Comparison of ENCODE assay signal across 24 cellular contexts in the genomic region with DNA sequence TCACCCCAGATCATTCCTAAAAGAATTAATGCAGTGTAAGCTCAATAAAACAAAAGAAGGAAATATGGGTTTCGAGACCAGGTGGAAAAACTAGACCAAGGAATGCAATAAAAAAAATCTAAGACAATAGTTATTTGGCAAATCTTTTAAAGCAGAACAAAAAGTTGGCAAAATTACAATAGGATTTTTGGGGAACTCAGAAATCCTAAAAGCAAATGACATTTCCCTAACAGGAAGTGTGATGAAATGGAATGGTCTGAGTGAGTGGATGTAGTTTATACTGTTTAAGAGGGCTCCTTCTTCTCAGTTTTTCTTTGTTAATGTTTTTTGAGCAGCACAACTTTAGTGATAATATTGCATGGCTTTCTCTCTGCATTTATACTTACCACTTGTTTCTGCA.
"Had no signal": no experiment of that assay in that cellular context is flagged by ENCODE, and none has a peak within 500 bp of the region (broad histone marks: within the 10 kb centered on the region; RNA-seq: fewer than 3 reads in every experiment).

No MANE protein-coding gene starts in this region.

- H3K4me1 Mint-ChIP-seq: activated naive CD8-positive, alpha-beta T cell treated with anti-CD3 and anti-CD28 coated beads for 36 hours; endodermal cell; naive B cell; stimulated activated memory B cell treated with anti-CD40 and anti-IgM and Interleukin-4, amounts not matched to agents 10 μg/mL and 1 μg/mL and 100 μg/mL, for 72 hours; T-cell had no signal

- FAIRE-seq: astrocyte, TTC549, urothelium cell line had no signal

- DNase-seq: activated CD4-positive, alpha-beta T cell treated with anti-CD3 and anti-CD28 coated beads for 1 hour; activated naive CD4-positive, alpha-beta T cell treated with Interleukin-2 at 50 U/mL for 16 hours; activated naive CD8-positive, alpha-beta T cell treated with anti-CD3 and anti-CD28 coated beads for 36 hours; activated T-cell treated with anti-CD3 and anti-CD28 coated beads, Interleukin-2, amount 50 U/mL, for 1 hour; colonic mucosa; endodermal cell; head of caudate nucleus; islet precursor cell; left colon; naive B cell; occipital lobe; retina; sigmoid colon; stimulated activated CD4-positive, alpha-beta T cell treated with anti-CD3 and anti-CD28 coated beads, Interleukin-15, amount 100 ng/mL, for 24 hours; stomach; T-cell had no signal

- ATAC-seq: left colon; lower lobe of right lung; stimulated activated memory B cell treated with anti-CD40 and anti-IgM and Interleukin-4, amounts not matched to agents 10 μg/mL and 1 μg/mL and 100 μg/mL, for 72 hours; T-cell had no signal

- H3K4me3 Mint-ChIP-seq: activated naive CD8-positive, alpha-beta T cell treated with anti-CD3 and anti-CD28 coated beads for 36 hours; endodermal cell; naive B cell; neural crest cell; stimulated activated memory B cell treated with anti-CD40 and anti-IgM and Interleukin-4, amounts not matched to agents 10 μg/mL and 1 μg/mL and 100 μg/mL, for 72 hours; T-cell; T-helper 2 cell treated with Interferon-gamma antibody and Interleukin-4, amounts not matched to agents 5 μg/mL and 100 μg/mL, for 36 hours had no signal

- H3K9me3 Mint-ChIP-seq: activated naive CD8-positive, alpha-beta T cell treated with anti-CD3 and anti-CD28 coated beads for 36 hours; activated T-helper 2 cell treated with anti-CD3 and anti-CD28 coated beads, Interferon-gamma antibody, Interleukin-2, Interleukin-4, amounts not matched to agents 10 μg/mL and 5 μg/mL and 100 μg/mL, durations not matched to agents 14 hours and 24 hours and 36 hours; endodermal cell; naive B cell; T-helper 2 cell treated with Interferon-gamma antibody and Interleukin-4, amounts not matched to agents 5 μg/mL and 100 μg/mL, for 36 hours had no signal

- H3K27ac Mint-ChIP-seq: activated naive CD8-positive, alpha-beta T cell treated with anti-CD3 and anti-CD28 coated beads for 36 hours; activated T-helper 2 cell treated with anti-CD3 and anti-CD28 coated beads, Interferon-gamma antibody, Interleukin-2, Interleukin-4, amounts not matched to agents 10 μg/mL and 5 μg/mL and 100 μg/mL, durations not matched to agents 14 hours and 24 hours and 36 hours; endodermal cell; naive B cell; stimulated activated memory B cell treated with anti-CD40 and anti-IgM and Interleukin-4, amounts not matched to agents 10 μg/mL and 1 μg/mL and 100 μg/mL, for 72 hours; T-cell; T-helper 2 cell treated with Interferon-gamma antibody and Interleukin-4, amounts not matched to agents 5 μg/mL and 100 μg/mL, for 36 hours had no signal

- H3K36me3 Mint-ChIP-seq: activated naive CD8-positive, alpha-beta T cell treated with anti-CD3 and anti-CD28 coated beads for 36 hours; naive B cell; stimulated activated memory B cell treated with anti-CD40 and anti-IgM and Interleukin-4, amounts not matched to agents 10 μg/mL and 1 μg/mL and 100 μg/mL, for 72 hours; T-cell had no signal

- H3K27me3 Mint-ChIP-seq: activated naive CD8-positive, alpha-beta T cell treated with anti-CD3 and anti-CD28 coated beads for 36 hours; naive B cell; stimulated activated memory B cell treated with anti-CD40 and anti-IgM and Interleukin-4, amounts not matched to agents 10 μg/mL and 1 μg/mL and 100 μg/mL, for 72 hours had no signal
